In genomic region chr12:19276767-19277166, GRCh38 we compare ENCODE assay signal across 23 cellular contexts.
DNase-seq lines count a peak whose midpoint lies in the region; ATAC-seq and TF ChIP-seq lines count a peak whose summit lies in the region.
"Had no signal": no experiment of that assay in that cellular context is flagged by ENCODE, and none has a peak within 500 bp of the region (broad histone marks: within the 10 kb centered on the region; RNA-seq: fewer than 3 reads in every experiment).

No MANE protein-coding gene starts in this region.

- no peak for DNase-seq in GM23338 (ENCODE audit: low spot score)
- no peak for DNase-seq in SK-N-SH
- no peak for DNase-seq in mesothelial cell of epicardium (ENCODE audit: low spot score in 2 of 2, unreplicated experiment in 2 of 2)
- no peak for DNase-seq in progenitor cell of endocrine pancreas (ENCODE audit: low spot score, unreplicated experiment)
- no peak for DNase-seq in MG63
- DNase-seq in NCI-H2029 (lab: John Stamatoyannopoulos, UW): no peak
- no peak for DNase-seq in COR-L47 (lab: John Stamatoyannopoulos, UW)
- DNase-seq: AML-193; CD4-positive, alpha-beta T cell; CD8-positive, alpha-beta T cell; DMS 273 treated with DMSO at 0.1 percent for 48 hours; DMS153; DMS53; DMS79; DND-41; EL; GDM1 had no signal

- H3F3A ChIP-seq in GM23338 (replicated peaks; ENCODE audit: low read depth): no peaks in the 10 kb centered on the region
- peaks cover 25% of the 10 kb centered on the region for H3F3A ChIP-seq in SK-N-SH (replicated peaks; ENCODE audit: insufficient read depth)

- H3K4me1 ChIP-seq in GM23338 (ENCODE audit: insufficient read depth): no peaks in the 10 kb centered on the region
- H3K4me1 ChIP-seq in SK-N-SH (ENCODE audit: control insufficient read depth in 1 of 2, insufficient read depth in 2 of 2, low read depth in 1 of 2, low read length in 1 of 2): peaks cover 13 to 38% of the 10 kb centered on the region in 2 experiments

- H3K4me2 ChIP-seq in GM23338 (no peak overlapping the region), SK-N-SH (no peak overlapping the region)
- H3K4me2 ChIP-seq: A549; BLaER1 treated with 17β-estradiol and CSF1 and Interleukin-3, amounts not matched to agents 10 nM and 100 nM had no signal

- H3K9me3 ChIP-seq in SK-N-SH (no peaks in the 10 kb centered on the region), MG63 (no peaks in the 10 kb centered on the region)
- H3K9me3 ChIP-seq: A549 had no signal

- H3K4me3 Mint-ChIP-seq in GM23338 (no peak overlapping the region), mesothelial cell of epicardium (no peak overlapping the region), progenitor cell of endocrine pancreas (ENCODE audit: low read depth) (no peak overlapping the region)
- H3K4me3 Mint-ChIP-seq: B cell; CD4-positive, alpha-beta T cell; CD8-positive, alpha-beta T cell had no signal

- H3K79me2 ChIP-seq in GM23338 (replicated peaks; ENCODE audit: insufficient read depth) (peaks cover 13% of the 10 kb centered on the region; the same call in 1 of the 2 replicates), SK-N-SH (ENCODE audit: insufficient read depth) (no peaks in the 10 kb centered on the region)

- POLR2A ChIA-PET in SK-N-SH (lab: Yijun Ruan, JAX): no interaction called here

- ATAC-seq in GM23338: no peak
- ATAC-seq: A549; CD8-positive, alpha-beta T cell; GM12878 had no signal

- H3K4me1 Mint-ChIP-seq in GM23338 (peaks cover 4% of the 10 kb centered on the region; the same call in 2 of the 3 replicates), mesothelial cell of epicardium (no peaks in the 10 kb centered on the region), progenitor cell of endocrine pancreas (ENCODE audit: low read depth) (no peaks in the 10 kb centered on the region)
- H3K4me1 Mint-ChIP-seq: B cell had no signal

- no peaks in the 10 kb centered on the region for H3K9me3 Mint-ChIP-seq in GM23338
- H3K9me3 Mint-ChIP-seq in mesothelial cell of epicardium: no peaks in the 10 kb centered on the region
- H3K9me3 Mint-ChIP-seq in progenitor cell of endocrine pancreas (ENCODE audit: low read depth): no peaks in the 10 kb centered on the region
- H3K9me3 Mint-ChIP-seq: CD4-positive, alpha-beta T cell; CD8-positive, alpha-beta T cell had no signal

- no peak overlapping the region for H3K4me3 ChIP-seq in GM23338
- no peak overlapping the region for H3K4me3 ChIP-seq in SK-N-SH (ENCODE audit: low read depth in 2 of 2, low read length in 1 of 2)
- H3K4me3 ChIP-seq in MG63: no peak overlapping the region
- H3K4me3 ChIP-seq: A549; BLaER1 treated with 17β-estradiol and CSF1 and Interleukin-3, amounts not matched to agents 10 nM and 100 nM; GM12878 had no signal

- TF ChIP-seq RAD21 in SK-N-SH (IDR thresholded peaks at IDR 0.05; ENCODE audit: low read length): no peak

- H3K9me2 ChIP-seq in GM23338 (ENCODE audit: insufficient read depth) (no peaks in the 10 kb centered on the region), SK-N-SH (no peaks in the 10 kb centered on the region)

- H4K20me1 ChIP-seq in GM23338 (replicated peaks; ENCODE audit: insufficient read depth) (no peaks in the 10 kb centered on the region; the same call in 1 of the 2 replicates), SK-N-SH (ENCODE audit: insufficient read depth) (no peaks in the 10 kb centered on the region)
- H4K20me1 ChIP-seq: BLaER1 treated with 17β-estradiol and CSF1 and Interleukin-3, amounts not matched to agents 10 nM and 100 nM had no signal

- H3K27ac Mint-ChIP-seq in GM23338: no peak overlapping the region
- H3K27ac Mint-ChIP-seq in mesothelial cell of epicardium: peak overlapping the region; percentile 67
- peak overlapping the region; percentile 4 for H3K27ac Mint-ChIP-seq in progenitor cell of endocrine pancreas
- H3K27ac Mint-ChIP-seq: B cell; CD4-positive, alpha-beta T cell; CD8-positive, alpha-beta T cell had no signal

- no peak for TF ChIP-seq EP300 in SK-N-SH (IDR thresholded peaks at IDR 0.05; ENCODE audit: borderline replicate concordance in 1 of 2, low read depth in 1 of 2, low read length in 1 of 2)

- H3K36me3 ChIP-seq in GM23338 (ENCODE audit: insufficient read depth): peaks cover 14% of the 10 kb centered on the region
- peaks cover 0 to 18% of the 10 kb centered on the region in 2 experiments for H3K36me3 ChIP-seq in SK-N-SH (replicated peaks in 1 of 2; ENCODE audit: control insufficient read depth in 1 of 2, insufficient read depth in 2 of 2, low read length in 1 of 2)
- peaks cover 4% of the 10 kb centered on the region; the same call in 1 of the 2 replicates for H3K36me3 ChIP-seq in MG63

- H3K36me3 Mint-ChIP-seq in GM23338 (ENCODE audit: low read depth): peaks cover 52% of the 10 kb centered on the region
- peaks cover 24% of the 10 kb centered on the region for H3K36me3 Mint-ChIP-seq in mesothelial cell of epicardium
- peaks cover 49% of the 10 kb centered on the region for H3K36me3 Mint-ChIP-seq in progenitor cell of endocrine pancreas (ENCODE audit: insufficient read depth)
- H3K36me3 Mint-ChIP-seq: CD8-positive, alpha-beta T cell had no signal

- peak overlapping the region; percentile 38; the same call in 1 of the 2 replicates for H3K9ac ChIP-seq in SK-N-SH
- H3K9ac ChIP-seq: BLaER1 treated with 17β-estradiol and CSF1 and Interleukin-3, amounts not matched to agents 10 nM and 100 nM had no signal

- H3K27me3 ChIP-seq in GM23338 (ENCODE audit: insufficient read depth) (no peaks in the 10 kb centered on the region), SK-N-SH (ENCODE audit: insufficient read depth) (no peaks in the 10 kb centered on the region), MG63 (no peaks in the 10 kb centered on the region)
- H3K27me3 ChIP-seq: BLaER1 treated with 17β-estradiol and CSF1 and Interleukin-3, amounts not matched to agents 10 nM and 100 nM had no signal

- H3K27me3 Mint-ChIP-seq in GM23338 (ENCODE audit: insufficient read depth, low read depth, poor library complexity): no peaks in the 10 kb centered on the region
- no peaks in the 10 kb centered on the region for H3K27me3 Mint-ChIP-seq in mesothelial cell of epicardium (ENCODE audit: low read depth)
- no peaks in the 10 kb centered on the region for H3K27me3 Mint-ChIP-seq in progenitor cell of endocrine pancreas
- H3K27me3 Mint-ChIP-seq: B cell; CD4-positive, alpha-beta T cell had no signal

- no peak for TF ChIP-seq CTCF in GM23338 (conservative IDR thresholded peaks at IDR 0.05; ENCODE audit: low read depth in 2 of 2)
- TF ChIP-seq CTCF in SK-N-SH (IDR thresholded peaks at IDR 0.05): no peak
- no peak for TF ChIP-seq CTCF in mesothelial cell of epicardium (IDR thresholded peaks at IDR 0.05; ENCODE audit: unreplicated experiment)
- no peak for TF ChIP-seq CTCF in progenitor cell of endocrine pancreas (IDR thresholded peaks at IDR 0.05; ENCODE audit: unreplicated experiment)

- CTCF ChIA-PET in SK-N-SH (lab: Yijun Ruan, JAX): interaction anchor here (1.4 kb wide), 1 partner anchor 17 kb away, joined by 4 read pairs; no protein-coding TSS in a partner anchor

- H3K27ac ChIP-seq in GM23338 (ENCODE audit: low read depth) (0 out of 2 replicates have a peak overlapping the region, but pooled peaks have one; percentile 65), SK-N-SH (ENCODE audit: low read depth in 2 of 2, low read length in 1 of 2) (peak overlapping the region; percentile 14 to 68; a peak in 3 of 4 replicates)
- H3K27ac ChIP-seq: 22Rv1; A549; BLaER1 treated with 17β-estradiol and CSF1 and Interleukin-3, amounts not matched to agents 10 nM and 100 nM; C4-2B had no signal

- H2AFZ ChIP-seq in GM23338 (no peak overlapping the region), SK-N-SH (ENCODE audit: low read depth) (no peak overlapping the region)

TF ChIP-seq in GM23338, 12 proteins besides CTCF, POLR2A, EP300 and RAD21 (continues in another document):
- TF ChIP-seq JUNB (IDR thresholded peaks at IDR 0.05; ENCODE audit: unreplicated experiment) (no peak), NANOG (IDR thresholded peaks at IDR 0.05; ENCODE audit: borderline replicate concordance) (no peak), ETS1 (IDR thresholded peaks at IDR 0.05) (no peak), STAT1 (IDR thresholded peaks at IDR 0.05; ENCODE audit: unreplicated experiment) (no peak), ZNF114 (CRISPR knock-in tag; IDR thresholded peaks at IDR 0.05) (no peak), EZH2phosphoT487 (IDR thresholded peaks at IDR 0.05; ENCODE audit: unreplicated experiment) (no peak), POLR2AphosphoS5 (IDR thresholded peaks at IDR 0.05; ENCODE audit: low read depth) (no peak), EZH2 (IDR thresholded peaks at IDR 0.05; ENCODE audit: low read depth, unreplicated experiment) (no peak)

TF ChIP-seq in SK-N-SH, 30 proteins besides CTCF, POLR2A, EP300 and RAD21 (continues in another document):
- TF ChIP-seq TAF1 (IDR thresholded peaks at IDR 0.05; ENCODE audit: borderline replicate concordance, low read depth, low read length) (no peak), GATA2 (CRISPR knock-in tag; IDR thresholded peaks at IDR 0.05) (no peak), MEF2A (IDR thresholded peaks at IDR 0.05; ENCODE audit: borderline replicate concordance, low read depth) (no peak), TCF12 (IDR thresholded peaks at IDR 0.05) (no peak), SMC3 (IDR thresholded peaks at IDR 0.05; ENCODE audit: low read depth, low read length) (no peak), MXI1 (IDR thresholded peaks at IDR 0.05; ENCODE audit: low read depth, low read length) (no peak), FOSL2 (IDR thresholded peaks at IDR 0.05; ENCODE audit: borderline replicate concordance, low read depth) (no peak), GABPA (IDR thresholded peaks at IDR 0.05; ENCODE audit: low read depth) (no peak), RFX5 (IDR thresholded peaks at IDR 0.05; ENCODE audit: low read length) (no peak), JUND (IDR thresholded peaks at IDR 0.05) (no peak), MAX (IDR thresholded peaks at IDR 0.05; ENCODE audit: low read depth) (no peak), ZBTB33 (IDR thresholded peaks at IDR 0.05; ENCODE audit: borderline replicate concordance, low read depth) (no peak)
